ENCODE assay signal across 9 cellular contexts in genomic region chr14:23539209-23539866, GRCh38. TPM values are rescaled to one million over a fixed set of nuclear protein-coding genes. Genes with fewer than 3 reads are reported as not detected.
DNase-seq lines count a peak whose midpoint lies in the region; ATAC-seq, FAIRE-seq and TF ChIP-seq lines count a peak whose summit lies in the region.
"Had no signal": no experiment of that assay in that cellular context is flagged by ENCODE, and none has a peak within 500 bp of the region (broad histone marks: within the 10 kb centered on the region; RNA-seq: fewer than 3 reads in every experiment).

No MANE protein-coding gene starts in this region.

- H3K4me1 ChIP-seq in A549 (no peaks in the 10 kb centered on the region), Karpas-422 (ENCODE audit: low read length) (peaks cover 34% of the 10 kb centered on the region), mucosa of descending colon (ENCODE audit: low read depth) (no peaks in the 10 kb centered on the region)

- TF ChIP-seq EP300 in A549 (IDR thresholded peaks at IDR 0.05) = no peak

- H3K27ac ChIP-seq in A549 = no peak overlapping the region
- no peak overlapping the region for H3K27ac ChIP-seq in Karpas-422 (ENCODE audit: low read length)

- TF ChIP-seq CTCF in A549 (IDR thresholded peaks at IDR 0.05) (peak; percentile 59), epithelial cell of esophagus (IDR thresholded peaks at IDR 0.05; ENCODE audit: insufficient read depth, low read depth, low read length, missing control alignments) (peak; percentile 79), mucosa of descending colon (IDR thresholded peaks at IDR 0.05) (peak; percentile 65)

- DNase-seq in A549 (ENCODE audit: low read depth in 1 of 2, low spot score in 1 of 2) = peak; percentile 45 to 61
- DNase-seq in EL = peak; percentile 50
- DNase-seq in Karpas-422 = peak; percentile 88
- peak; percentile 38 for DNase-seq in epithelial cell of esophagus (ENCODE audit: low read depth)
- DNase-seq in mucosa of descending colon = peak in 1 of 3 donors; percentile 40

- TF ChIP-seq RAD21 in A549 (conservative IDR thresholded peaks at IDR 0.05 in 1 of 2, IDR thresholded peaks at IDR 0.05 in 1 of 2) = peak; percentile 37 to 51; a peak in 2 of 5 replicates

- H3K9me2 ChIP-seq in Karpas-422 (replicated peaks; ENCODE audit: insufficient read depth, low read length) = no peaks in the 10 kb centered on the region

- H3K9me3 ChIP-seq in A549 (no peaks in the 10 kb centered on the region), Karpas-422 (ENCODE audit: low read length) (no peaks in the 10 kb centered on the region), mucosa of descending colon (no peaks in the 10 kb centered on the region)

- no peak for FAIRE-seq in A549 (lab: Jason Lieb, UNC)
- FAIRE-seq: islet of Langerhans had no signal

- H2AFZ ChIP-seq in Karpas-422 (ENCODE audit: low read length) = no peak overlapping the region; the same call in 1 of the 2 replicates

- no peak overlapping the region for H3K9ac ChIP-seq in Karpas-422 (ENCODE audit: low read length)

- no peaks in the 10 kb centered on the region for H3K79me2 ChIP-seq in Karpas-422 (ENCODE audit: low read length)

- WGBS in A549 (ENCODE audit: missing lambda C conversion rate) = 42% methylated on average over 7 of the region's 7 CpGs

- H3K27me3 ChIP-seq in Karpas-422 (ENCODE audit: low read length) = no peaks in the 10 kb centered on the region

- CTCF ChIA-PET in A549 (lab: Yijun Ruan, JAX) = interaction anchor here (0.6 to 7.5 kb wide), 19 partner anchors 10 to 212 kb away, joined by 3 to 74 read pairs (median 5); partner anchors contain the start of gene ZFHX2

- peak; percentile 79 to 91; a peak in 5 of 6 replicates for ATAC-seq in A549
- peak; percentile 94 for ATAC-seq in SK-N-SH treated with all-trans-retinoic acid at 6 μM for 48 hours
- peak; percentile 70 for ATAC-seq in mucosa of descending colon
- ATAC-seq in GM21360 (IDR thresholded peaks at IDR 0.05; ENCODE audit: unreplicated experiment) = no peak
- ATAC-seq in HG03442 (IDR thresholded peaks at IDR 0.05; ENCODE audit: unreplicated experiment) = no peak

- intact Hi-C loops in mucosa of descending colon (cut with DNase I, micrococcal nuclease) = loop anchor here in 1 of 2 donors (10.0 kb wide), 1 partner anchor 55 kb away; no protein-coding TSS in a partner anchor

- POLR2A ChIA-PET in A549 (lab: Yijun Ruan, JAX) = interaction anchor here (1.1 kb wide), 1 partner anchor 16 kb away, joined by 3 read pairs; no protein-coding TSS in a partner anchor

- no peak for TF ChIP-seq POLR2A in A549 (IDR thresholded peaks at IDR 0.05; ENCODE audit: low read length)

- H3K4me3 ChIP-seq in A549 (no peak overlapping the region), Karpas-422 (ENCODE audit: low read length) (no peak overlapping the region), epithelial cell of esophagus (ENCODE audit: low read length) (no peak overlapping the region), mucosa of descending colon (no peak overlapping the region)

- no peaks in the 10 kb centered on the region for H4K20me1 ChIP-seq in Karpas-422 (ENCODE audit: insufficient read depth, low read depth, low read length)

- H3K36me3 ChIP-seq in Karpas-422 (ENCODE audit: insufficient read depth, low read length) = no peaks in the 10 kb centered on the region
- no peaks in the 10 kb centered on the region for H3K36me3 ChIP-seq in mucosa of descending colon (ENCODE audit: low read depth)

- H3K4me2 ChIP-seq in A549 (no peak overlapping the region), Karpas-422 (ENCODE audit: low read depth, low read length, poor library complexity, severe bottlenecking) (no peak overlapping the region)

TF ChIP-seq in A549, 52 proteins besides CTCF, POLR2A, EP300 and RAD21:
- TF ChIP-seq SMC3 (IDR thresholded peaks at IDR 0.05) = peak; percentile 29; the same call in 1 of the 3 replicates
- no peak for TF ChIP-seq ZNF302 (CRISPR knock-in tag; IDR thresholded peaks at IDR 0.05)

TF ChIP-seq in SK-N-SH treated with all-trans-retinoic acid at 6 μM for 48 hours, 23 proteins besides CTCF, POLR2A, EP300 and RAD21 (continues in another document):
- no peak for TF ChIP-seq POU6F1 (CRISPR knock-in tag; IDR thresholded peaks at IDR 0.05; ENCODE audit: borderline replicate concordance, low read depth)
- no peak for TF ChIP-seq TOX (CRISPR knock-in tag; IDR thresholded peaks at IDR 0.05; ENCODE audit: borderline replicate concordance)
- TF ChIP-seq CSDC2 (CRISPR knock-in tag; IDR thresholded peaks at IDR 0.05) = no peak
- TF ChIP-seq ZFP3 (CRISPR knock-in tag; IDR thresholded peaks at IDR 0.05) = no peak
- no peak for TF ChIP-seq ZFP30 (CRISPR knock-in tag; IDR thresholded peaks at IDR 0.05)
- TF ChIP-seq ZNF70 (CRISPR knock-in tag; IDR thresholded peaks at IDR 0.05) = no peak
- no peak for TF ChIP-seq ESRRG (CRISPR knock-in tag; IDR thresholded peaks at IDR 0.05)
- TF ChIP-seq TCF4 (CRISPR knock-in tag; IDR thresholded peaks at IDR 0.05; ENCODE audit: borderline replicate concordance) = no peak
- TF ChIP-seq RARB (CRISPR knock-in tag; IDR thresholded peaks at IDR 0.05) = no peak
- no peak for TF ChIP-seq PPARA (CRISPR knock-in tag; IDR thresholded peaks at IDR 0.05; ENCODE audit: borderline replicate concordance)
- TF ChIP-seq CSRNP3 (CRISPR knock-in tag; IDR thresholded peaks at IDR 0.05) = no peak
- no peak for TF ChIP-seq ISL1 (CRISPR knock-in tag; IDR thresholded peaks at IDR 0.05)
- TF ChIP-seq GLIS3 (CRISPR knock-in tag; IDR thresholded peaks at IDR 0.05) = no peak
- no peak for TF ChIP-seq ZC3H10 (CRISPR knock-in tag; IDR thresholded peaks at IDR 0.05)
- no peak for TF ChIP-seq ARNTL (CRISPR knock-in tag; IDR thresholded peaks at IDR 0.05; ENCODE audit: borderline replicate concordance, low read depth)

RNA-seq across cellular contexts. Expression of gene ZFHX2, which starts 12.2 kb away (rescaled TPM):
- polyA plus RNA-seq in A549 (2011; rRNA removed) (0.34 and 0.66 TPM in 2 replicates), A549 (2017; fragmentation: RNase III; extraction: RNeasy Plus Mini Kit Qiagen cat#74134 plus additional on column Dnase treatment) (0.88 to 1.3 TPM (median 1.1 TPM) in 3 replicates)
- 0.12 and 0.19 TPM in 2 replicates for polyA plus RNA-seq in A549 (2012; cell fraction: cytosol; rRNA removed)
- polyA plus RNA-seq in A549 (2012; cell fraction: nucleus; rRNA removed) = 0.42 TPM in 2 replicates
- polyA minus RNA-seq in A549 (2011; rRNA and poly(A)+ RNA removed) = 0.79 and 1.5 TPM in 2 replicates
- total RNA-seq in Karpas-422 (2014; rRNA removed; shearing (Covaris generic); ENCODE audit: low replicate concordance) = 0.07 and 0.32 TPM in 2 replicates
- 1 to 10 TPM in 2 of 3 donors, under 1 TPM in 1; 0.92 to 3.2 (median 1.6) TPM for total RNA-seq in mucosa of descending colon

RNA-seq across cellular contexts. Expression of gene THTPA, which starts 16.7 kb away (rescaled TPM):
- 8.1 and 15.3 TPM in 2 replicates for polyA plus RNA-seq in A549 (2011; rRNA removed)
- 15.3 and 16.9 TPM in 2 replicates for polyA plus RNA-seq in A549 (2012; cell fraction: cytosol; rRNA removed)
- polyA plus RNA-seq in A549 (2012; cell fraction: nucleus; rRNA removed) = 20.6 and 26.5 TPM in 2 replicates
- 21.0 to 24.0 TPM (median 23.9 TPM) in 3 replicates for polyA plus RNA-seq in A549 (2017; fragmentation: RNase III; extraction: RNeasy Plus Mini Kit Qiagen cat#74134 plus additional on column Dnase treatment)
- polyA minus RNA-seq in A549 (2011; rRNA and poly(A)+ RNA removed) = 12.2 and 12.5 TPM in 2 replicates
- total RNA-seq in Karpas-422 (2014; rRNA removed; shearing (Covaris generic); ENCODE audit: low replicate concordance) = 16.2 and 57.5 TPM in 2 replicates
- total RNA-seq in mucosa of descending colon = 10 to 100 TPM; 16.8 to 17.4 (median 17.4) TPM

RNA-seq across cellular contexts. Expression of gene AP1G2, which starts 28.3 kb away (rescaled TPM):
- 83.7 and 122 TPM in 2 replicates for polyA plus RNA-seq in A549 (2011; rRNA removed)
- 110 and 119 TPM in 2 replicates for polyA plus RNA-seq in A549 (2012; cell fraction: cytosol; rRNA removed)
- polyA plus RNA-seq in A549 (2012; cell fraction: nucleus; rRNA removed) = 819 and 947 TPM in 2 replicates
- polyA plus RNA-seq in A549 (2017; fragmentation: RNase III; extraction: RNeasy Plus Mini Kit Qiagen cat#74134 plus additional on column Dnase treatment) = 60.3 to 83.9 TPM (median 80.6 TPM) in 3 replicates
- 151 and 171 TPM in 2 replicates for polyA minus RNA-seq in A549 (2011; rRNA and poly(A)+ RNA removed)
- 207 and 248 TPM in 2 replicates for total RNA-seq in Karpas-422 (2014; rRNA removed; shearing (Covaris generic); ENCODE audit: low replicate concordance)
- 100 to 1,000 TPM in 2 of 3 donors, 10 to 100 TPM in 1; 95.4 to 271 (median 122) TPM for total RNA-seq in mucosa of descending colon

RNA-seq across cellular contexts. Expression of gene JPH4, which starts 39.3 kb away (rescaled TPM):
- 0.03 and 0.05 TPM in 2 replicates for polyA plus RNA-seq in A549 (2011; rRNA removed)
- polyA plus RNA-seq in A549 (2012; cell fraction: cytosol; rRNA removed) = 0.01 and 0.03 TPM in 2 replicates
- 0.06 and 0.11 TPM in 2 replicates for polyA plus RNA-seq in A549 (2012; cell fraction: nucleus; rRNA removed)
- 0.03 TPM in 1 of 3 replicates, not detected in the others for polyA plus RNA-seq in A549 (2017; fragmentation: RNase III; extraction: RNeasy Plus Mini Kit Qiagen cat#74134 plus additional on column Dnase treatment)
- polyA minus RNA-seq in A549 (2011; rRNA and poly(A)+ RNA removed) = 0.04 and 0.10 TPM in 2 replicates
- total RNA-seq in Karpas-422 (2014; rRNA removed; shearing (Covaris generic); ENCODE audit: low replicate concordance) = 0.29 TPM in 1 of 2 replicates, not detected in the other
- total RNA-seq in mucosa of descending colon = 1 to 10 TPM in 1 of 3 donors, under 1 TPM in 2; 0.26 to 3.7 (median 0.87) TPM

Comparison
In these comparisons a context has a peak if more than half of its experiments do, and no peak if none do; other contexts are left out.
1. ATAC-seq: peak in A549 (2 of 2), SK-N-SH treated with all-trans-retinoic acid at 6 μM for 48 hours (single experiment) and mucosa of descending colon (single experiment); none in GM21360 (single experiment) and HG03442 (single experiment).
2. Peak in every context shown above with its lines, with median percentiles within 50 percentile points of each other: CTCF ChIP-seq.